8 cellular contexts compared by ENCODE assay signal in the genomic region with DNA sequence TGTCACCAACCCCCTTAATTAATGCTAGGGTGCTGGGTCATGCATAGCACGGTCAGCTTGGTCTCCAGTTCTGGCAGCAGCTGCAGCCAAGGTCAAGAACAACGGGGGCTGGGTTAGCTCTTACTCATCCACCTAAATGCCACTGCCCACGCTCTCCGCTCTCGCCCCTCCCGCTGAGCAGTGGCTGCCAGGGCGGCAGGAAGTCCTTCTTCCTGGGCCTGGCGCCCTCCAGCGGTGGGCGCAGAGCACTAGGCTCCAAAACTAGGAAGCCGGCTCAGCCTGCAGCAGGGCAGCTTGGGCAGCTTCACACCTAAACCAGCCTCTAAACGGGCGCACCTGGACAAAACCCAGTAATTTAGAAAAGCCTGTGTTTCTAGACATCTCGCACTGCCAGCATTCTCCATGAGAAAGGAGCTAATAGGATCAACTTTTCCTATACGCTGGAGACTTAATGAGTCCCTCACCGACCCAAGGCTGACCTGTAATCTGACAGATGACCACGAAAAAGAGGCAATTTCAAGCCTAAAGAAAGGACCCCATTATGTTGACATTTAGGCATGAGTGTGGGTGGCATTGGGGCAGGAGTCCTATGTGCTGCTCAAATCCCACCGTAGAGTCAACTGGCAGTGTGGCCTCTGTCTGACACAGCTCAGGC.
A peak's percentile ranks its signal among the peaks of the same experiment; 100 is the strongest.
DNase-seq lines count a peak whose midpoint lies in the region; ATAC-seq and TF ChIP-seq lines count a peak whose summit lies in the region.

No MANE protein-coding gene starts in this region.

- H3K27ac ChIP-seq in IMR-90 (ENCODE audit: insufficient read depth, low read length) (no peak overlapping the region), PC-9 (no peak overlapping the region), neural cell (ENCODE audit: low read length) (no peak overlapping the region)

- H2AFZ ChIP-seq in IMR-90 (replicated peaks; ENCODE audit: low read length, poor library complexity) (peak overlapping the region; percentile 72), PC-9 (no peak overlapping the region), neural cell (ENCODE audit: low read depth, low read length) (no peak overlapping the region)

- intact Hi-C loops in IMR-90 (cut with micrococcal nuclease), result loop anchor here (1.0 kb wide), 1 partner anchor 199 kb away; no protein-coding TSS in a partner anchor
- intact Hi-C loops in PC-9 (cut with micrococcal nuclease; ENCODE audit: unreplicated experiment), result loop anchor here (1.0 to 5.0 kb wide), 3 partner anchors 142 to 257 kb away; no protein-coding TSS in a partner anchor

- H3K36me3 ChIP-seq in IMR-90 (ENCODE audit: control insufficient read depth, insufficient read depth, low read length), result no peaks in the 10 kb centered on the region
- H3K36me3 ChIP-seq in PC-9 (ENCODE audit: low read depth), result no peaks in the 10 kb centered on the region
- no peaks in the 10 kb centered on the region for H3K36me3 ChIP-seq in neural cell (ENCODE audit: insufficient read depth, low read length)

- no peaks in the 10 kb centered on the region for H3K9me1 ChIP-seq in IMR-90 (ENCODE audit: insufficient read depth, low read length)

- H3K27me3 ChIP-seq in IMR-90 (ENCODE audit: control insufficient read depth, insufficient read depth, low read length) (no peaks in the 10 kb centered on the region; the same call in 1 of the 2 replicates), PC-9 (ENCODE audit: insufficient read depth, low read depth) (peaks cover 18% of the 10 kb centered on the region), neural cell (ENCODE audit: insufficient read depth, low read depth, low read length) (no peaks in the 10 kb centered on the region)

- no peak overlapping the region for H2BK120ac ChIP-seq in IMR-90 (ENCODE audit: low read depth, low read length)

- H3K79me2 ChIP-seq in PC-9 (ENCODE audit: low read depth) (no peaks in the 10 kb centered on the region), neural cell (replicated peaks; ENCODE audit: insufficient read depth, low read length) (no peaks in the 10 kb centered on the region)

- H3K9ac ChIP-seq in IMR-90 (ENCODE audit: low read depth, low read length), result no peak overlapping the region
- H3K9ac ChIP-seq in neural cell (ENCODE audit: low read length), result no peak overlapping the region

- H4K20me1 ChIP-seq in IMR-90 (ENCODE audit: insufficient read depth, low read length) (no peaks in the 10 kb centered on the region), PC-9 (ENCODE audit: insufficient read depth) (no peaks in the 10 kb centered on the region), neural cell (ENCODE audit: insufficient read depth) (no peaks in the 10 kb centered on the region)

- TF ChIP-seq CTCF in IMR-90 (conservative IDR thresholded peaks at IDR 0.05; ENCODE audit: low read depth, low read length), result peak; percentile 69
- TF ChIP-seq CTCF in PC-9 (conservative IDR thresholded peaks at IDR 0.05), result peak; percentile 82
- TF ChIP-seq CTCF in fibroblast of mammary gland (conservative IDR thresholded peaks at IDR 0.05; ENCODE audit: control insufficient read depth, insufficient read depth, low read depth, low read length), result peak; percentile 76
- TF ChIP-seq CTCF in neural cell (IDR thresholded peaks at IDR 0.05; ENCODE audit: poor library complexity, severe bottlenecking), result peak; percentile 69

- CTCF ChIA-PET in IMR-90 (lab: Yijun Ruan, JAX) (interaction anchor here (0.8 to 1.7 kb wide), 6 partner anchors 32 to 198 kb away, joined by 3 to 12 read pairs (median 4); no protein-coding TSS in a partner anchor), PC-9 (lab: Charles Lee) (interaction anchor here (0.5 to 1.8 kb wide), 18 partner anchors 11 to 257 kb away, joined by 3 to 17 read pairs (median 4); no protein-coding TSS in a partner anchor)

- no peak overlapping the region for H2BK15ac ChIP-seq in IMR-90 (ENCODE audit: low read depth, low read length)

- TF ChIP-seq POLR2A in IMR-90 (IDR thresholded peaks at IDR 0.05; ENCODE audit: low read depth, low read length), result no peak

- no peaks in the 10 kb centered on the region for H3K9me3 Mint-ChIP-seq in stimulated activated naive CD8-positive, alpha-beta T cell treated with anti-CD3 and anti-CD28 coated beads, Interleukin-15, amount 100 ng/mL, for 72 hours

- H2AK9ac ChIP-seq in IMR-90 (replicated peaks; ENCODE audit: low read depth, low read length, poor library complexity), result no peak overlapping the region

- 5% methylated on average over 12 of the region's 18 CpGs; no CpG with 5 or more reads in 1 of the 2 experiments for WGBS in IMR-90 (ENCODE audit: extremely low coverage in 2 of 2, insufficient read length in 1 of 2), 2 experiments

- H4K5ac ChIP-seq in IMR-90 (ENCODE audit: low read depth, low read length), result no peak overlapping the region

- H3K4me3 ChIP-seq in IMR-90 (ENCODE audit: insufficient read depth, low read depth, low read length) (no peak overlapping the region), PC-9 (no peak overlapping the region), fibroblast of mammary gland (ENCODE audit: control insufficient read depth, low read depth, low read length) (no peak overlapping the region), neural cell (ENCODE audit: low read length) (no peak overlapping the region)

- H3K9me2 ChIP-seq in PC-9 (ENCODE audit: insufficient read depth) (no peaks in the 10 kb centered on the region; the same call in 1 of the 2 replicates), neural cell (ENCODE audit: insufficient read depth, low read length) (no peaks in the 10 kb centered on the region)

- in situ Hi-C loops in IMR-90 (cut with MboI; ENCODE audit: low sequenced_read_pairs), result no loop called here

- DNase-seq in Ammon's horn (ENCODE audit: low spot score) (peak; percentile 87), IMR-90 (peak; percentile 64), PC-9 (peak; percentile 72 to 75), fibroblast of mammary gland (ENCODE audit: low read depth) (peak; percentile 78)
- DNase-seq in activated T-cell treated with anti-CD3 and anti-CD28 coated beads, Interleukin-2, amount 50 U/mL, for 48 hours, result peak; percentile 78 to 83
- peak; percentile 82 to 84 for DNase-seq in stimulated activated naive CD8-positive, alpha-beta T cell treated with anti-CD3 and anti-CD28 coated beads, Interleukin-15, amount 100 ng/mL, for 72 hours

- H3K9me3 ChIP-seq in IMR-90 (ENCODE audit: control insufficient read depth, insufficient read depth, low read length) (no peaks in the 10 kb centered on the region), PC-9 (ENCODE audit: insufficient read depth, low read depth) (no peaks in the 10 kb centered on the region), neural cell (ENCODE audit: low read length) (no peaks in the 10 kb centered on the region)

- H3K27ac Mint-ChIP-seq in stimulated activated naive CD8-positive, alpha-beta T cell treated with anti-CD3 and anti-CD28 coated beads, Interleukin-15, amount 100 ng/mL, for 72 hours, result no peak overlapping the region

- H3K4me1 ChIP-seq in IMR-90 (ENCODE audit: control insufficient read depth, insufficient read depth, low read length), result no peaks in the 10 kb centered on the region
- peaks cover 6% of the 10 kb centered on the region; the same call in 1 of the 2 replicates for H3K4me1 ChIP-seq in PC-9 (replicated peaks; ENCODE audit: insufficient read depth)

- peaks cover 12% of the 10 kb centered on the region for H3K27me3 Mint-ChIP-seq in stimulated activated naive CD8-positive, alpha-beta T cell treated with anti-CD3 and anti-CD28 coated beads, Interleukin-15, amount 100 ng/mL, for 72 hours

- no peak overlapping the region for H3K4me2 ChIP-seq in IMR-90 (ENCODE audit: low read depth, low read length)
- 0 out of 2 replicates have a peak overlapping the region, but pooled peaks have one; percentile 8 for H3K4me2 ChIP-seq in PC-9
- no peak overlapping the region for H3K4me2 ChIP-seq in neural cell (ENCODE audit: low read length)

- H3F3A ChIP-seq in PC-9 (ENCODE audit: insufficient read depth, low read depth), result no peaks in the 10 kb centered on the region
- no peaks in the 10 kb centered on the region for H3F3A ChIP-seq in neural cell (ENCODE audit: insufficient read depth, low read length, poor library complexity, severe bottlenecking)

- H3K56ac ChIP-seq in IMR-90 (ENCODE audit: extremely low read depth, insufficient read depth, low read length), result no peak overlapping the region

- TF ChIP-seq EP300 in neural cell (conservative IDR thresholded peaks at IDR 0.05; ENCODE audit: poor library complexity, severe bottlenecking), result no peak

- H2BK5ac ChIP-seq in IMR-90 (ENCODE audit: low read depth, low read length, poor library complexity, severe bottlenecking), result no peak overlapping the region

- TF ChIP-seq RAD21 in IMR-90 (IDR thresholded peaks at IDR 0.05; ENCODE audit: low read length) (peak; percentile 67), neural cell (conservative IDR thresholded peaks at IDR 0.05) (peak; percentile 71)

- no peaks in the 10 kb centered on the region for H3K79me1 ChIP-seq in IMR-90 (ENCODE audit: low read depth in 1 of 2, low read length in 2 of 2)

- no peak overlapping the region for H4K8ac ChIP-seq in IMR-90 (ENCODE audit: low read depth in 2 of 2, low read length in 2 of 2)

- no peak overlapping the region for H3K14ac ChIP-seq in IMR-90 (replicated peaks; ENCODE audit: low read depth, low read length)

- H4K91ac ChIP-seq in IMR-90 (ENCODE audit: insufficient read depth, low read depth, low read length), result no peak overlapping the region

- BruUV-seq in IMR-90 (replicated peaks; lab: Mats Ljungman, UMichigan) (no TSS peak), PC-9 (replicated peaks; lab: Mats Ljungman, UMichigan) (no TSS peak)

- H3K4ac ChIP-seq in IMR-90 (ENCODE audit: low read depth, low read length), result no peak overlapping the region

- ATAC-seq in GM19324 (IDR thresholded peaks at IDR 0.05; ENCODE audit: low FRiP score, unreplicated experiment), result peak; percentile 51
- ATAC-seq in IMR-90 (ENCODE audit: low read depth), result peak; percentile 93
- peak; percentile 97 for ATAC-seq in stimulated activated naive CD8-positive, alpha-beta T cell treated with anti-CD3 and anti-CD28 coated beads, Interleukin-15, amount 100 ng/mL, for 72 hours

- dilution Hi-C loops in IMR-90 (cut with HindIII; ENCODE audit: low sequenced_read_pairs, unreplicated experiment), result no loop called here

- H3K18ac ChIP-seq in IMR-90 (ENCODE audit: low read depth, low read length), result no peak overlapping the region

- H3K23ac ChIP-seq in IMR-90 (ENCODE audit: low read depth, low read length), result no peak overlapping the region

- POLR2A ChIA-PET in IMR-90 (lab: Charles Lee; ENCODE audit: unreplicated experiment) (no interaction called here), PC-9 (lab: Charles Lee; ENCODE audit: unreplicated experiment) (interaction anchor here (0.8 kb wide), 1 partner anchor 205 kb away, joined by 5 read pairs; no protein-coding TSS in a partner anchor)

- peaks cover 10% of the 10 kb centered on the region for H3K4me1 Mint-ChIP-seq in stimulated activated naive CD8-positive, alpha-beta T cell treated with anti-CD3 and anti-CD28 coated beads, Interleukin-15, amount 100 ng/mL, for 72 hours

- no peak overlapping the region for H2AK5ac ChIP-seq in IMR-90 (ENCODE audit: low read depth, low read length)

- H3K4me3 Mint-ChIP-seq in stimulated activated naive CD8-positive, alpha-beta T cell treated with anti-CD3 and anti-CD28 coated beads, Interleukin-15, amount 100 ng/mL, for 72 hours, result peak overlapping the region; percentile 37 to 60

- no peak overlapping the region for H2BK20ac ChIP-seq in IMR-90 (ENCODE audit: low read depth, low read length)

TF ChIP-seq in neural cell, 6 proteins besides CTCF, POLR2A, EP300 and RAD21 (continues in another document):
- TF ChIP-seq SMC3 (conservative IDR thresholded peaks at IDR 0.05; ENCODE audit: poor library complexity), result peak; percentile 74
